ENCODE assay signal across 26 cellular contexts in the genomic region with DNA sequence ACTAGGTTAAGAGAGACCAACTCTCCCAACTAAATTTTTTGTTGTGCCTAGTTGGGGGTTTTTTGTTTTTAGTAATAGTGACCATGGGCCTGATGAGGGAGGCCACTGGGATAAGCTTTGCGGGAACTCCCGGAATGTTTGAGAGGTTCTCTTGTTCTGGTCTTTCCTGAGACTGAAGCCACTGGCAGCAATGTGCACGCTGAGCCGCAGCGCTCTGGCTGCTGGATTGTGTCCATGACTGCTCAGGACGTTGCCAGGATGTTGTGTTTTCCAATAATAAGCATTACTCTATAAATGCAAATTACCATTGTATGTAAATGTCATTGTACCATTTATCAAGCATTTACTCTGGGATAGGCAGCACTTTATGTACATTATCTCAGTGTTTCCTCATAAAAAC.
"Had no signal": no experiment of that assay in that cellular context is flagged by ENCODE, and none has a peak within 500 bp of the region (broad histone marks: within the 10 kb centered on the region; RNA-seq: fewer than 3 reads in every experiment).

No MANE protein-coding gene starts in this region.

- ATAC-seq: activated CD4-positive, CD25-positive, alpha-beta regulatory T cell treated with anti-CD3 and anti-CD28 coated beads, Interleukin-2, amount 50 U/mL, for 24 hours; activated naive CD8-positive, alpha-beta T cell treated with anti-CD3 and anti-CD28 coated beads, Interleukin-2, amount 50 U/mL, for 24 hours; activated T-helper 17 cell treated with anti-CD3 and anti-CD28 coated beads, Interleukin-2, amount 50 U/mL, for 72 hours; effector memory CD8-positive, alpha-beta T cell; gastroesophageal sphincter; left lobe of liver; pancreas had no signal

- H3K9me3 Mint-ChIP-seq: activated CD4-positive, alpha-beta memory T cell treated with anti-CD3 and anti-CD28 coated beads for 36 hours; activated naive CD8-positive, alpha-beta T cell treated with anti-CD3 and anti-CD28 coated beads, Interleukin-2, amount 50 U/mL, for 24 hours; activated T-cell treated with anti-CD3 and anti-CD28 coated beads, Interleukin-2, amount 50 U/mL, for 24 hours; activated T-helper 17 cell treated with anti-CD3 and anti-CD28 coated beads, Interleukin-2, amount 50 U/mL, for 72 hours; effector memory CD8-positive, alpha-beta T cell; nephron had no signal

- H3K4me3 ChIP-seq: colonic mucosa, gastroesophageal sphincter, lung, pancreas, prostate gland, spleen, suprapubic skin, tibial nerve had no signal

- DNase-seq: activated CD4-positive, alpha-beta memory T cell treated with anti-CD3 and anti-CD28 coated beads for 36 hours; activated CD4-positive, alpha-beta T cell treated with anti-CD3 and anti-CD28 coated beads for 48 hours; activated CD8-positive, alpha-beta memory T cell treated with anti-CD3 and anti-CD28 coated beads, Interleukin-2, amount 50 U/mL, for 4 hours; activated gamma-delta T cell treated with Interleukin-2 at 50 U/mL for 16 hours; activated naive CD8-positive, alpha-beta T cell treated with anti-CD3 and anti-CD28 coated beads, Interleukin-2, amount 50 U/mL, for 24 hours; activated T-cell treated with anti-CD3 and anti-CD28 coated beads, Interleukin-2, amount 50 U/mL, for 24 hours; colonic mucosa; effector memory CD8-positive, alpha-beta T cell; pancreas; spleen; stimulated activated naive CD4-positive, alpha-beta T cell; T-helper 9 cell had no signal

- H3K27ac Mint-ChIP-seq: activated CD4-positive, alpha-beta memory T cell treated with anti-CD3 and anti-CD28 coated beads for 36 hours; activated naive CD4-positive, alpha-beta T cell treated with anti-CD3 and anti-CD28 coated beads, Interleukin-2, amount 50 U/mL, for 24 hours; activated naive CD8-positive, alpha-beta T cell treated with anti-CD3 and anti-CD28 coated beads, Interleukin-2, amount 50 U/mL, for 24 hours; activated T-cell treated with anti-CD3 and anti-CD28 coated beads, Interleukin-2, amount 50 U/mL, for 24 hours; activated T-helper 17 cell treated with anti-CD3 and anti-CD28 coated beads, Interleukin-2, amount 50 U/mL, for 72 hours; effector memory CD8-positive, alpha-beta T cell; nephron had no signal

- H3K27me3 ChIP-seq: colonic mucosa, gastroesophageal sphincter, neutrophil, pancreas, spleen, suprapubic skin, tibial nerve had no signal

- H3K27ac ChIP-seq: colonic mucosa, gastroesophageal sphincter, neutrophil, pancreas, prostate gland, spleen, suprapubic skin, tibial nerve, VCaP had no signal

- FAIRE-seq: bronchial epithelial cell, pancreas, TTC549 had no signal

- H3K4me3 Mint-ChIP-seq: activated CD4-positive, alpha-beta memory T cell treated with anti-CD3 and anti-CD28 coated beads for 36 hours; activated naive CD4-positive, alpha-beta T cell treated with anti-CD3 and anti-CD28 coated beads, Interleukin-2, amount 50 U/mL, for 24 hours; activated naive CD8-positive, alpha-beta T cell treated with anti-CD3 and anti-CD28 coated beads, Interleukin-2, amount 50 U/mL, for 24 hours; activated T-cell treated with anti-CD3 and anti-CD28 coated beads, Interleukin-2, amount 50 U/mL, for 24 hours; activated T-helper 17 cell treated with anti-CD3 and anti-CD28 coated beads, Interleukin-2, amount 50 U/mL, for 72 hours; effector memory CD8-positive, alpha-beta T cell; nephron had no signal

- H3K9me3 ChIP-seq: colonic mucosa, gastroesophageal sphincter, neutrophil, pancreas, prostate gland, spleen, suprapubic skin, tibial nerve had no signal

- H3K27me3 Mint-ChIP-seq: activated CD4-positive, alpha-beta memory T cell treated with anti-CD3 and anti-CD28 coated beads for 36 hours; activated naive CD4-positive, alpha-beta T cell treated with anti-CD3 and anti-CD28 coated beads, Interleukin-2, amount 50 U/mL, for 24 hours; activated naive CD8-positive, alpha-beta T cell treated with anti-CD3 and anti-CD28 coated beads, Interleukin-2, amount 50 U/mL, for 24 hours; activated T-cell treated with anti-CD3 and anti-CD28 coated beads, Interleukin-2, amount 50 U/mL, for 24 hours; activated T-helper 17 cell treated with anti-CD3 and anti-CD28 coated beads, Interleukin-2, amount 50 U/mL, for 72 hours; effector memory CD8-positive, alpha-beta T cell had no signal

- H3K4me1 ChIP-seq: colonic mucosa, gastroesophageal sphincter, pancreas, prostate gland, spleen, suprapubic skin had no signal

- H3K4me1 Mint-ChIP-seq: activated naive CD4-positive, alpha-beta T cell treated with anti-CD3 and anti-CD28 coated beads, Interleukin-2, amount 50 U/mL, for 24 hours; activated naive CD8-positive, alpha-beta T cell treated with anti-CD3 and anti-CD28 coated beads, Interleukin-2, amount 50 U/mL, for 24 hours; activated T-helper 17 cell treated with anti-CD3 and anti-CD28 coated beads, Interleukin-2, amount 50 U/mL, for 72 hours; nephron had no signal

- H3K36me3 ChIP-seq: colonic mucosa, prostate gland had no signal
